Comparison of ENCODE assay signal across 8 cellular contexts in the genomic region with DNA sequence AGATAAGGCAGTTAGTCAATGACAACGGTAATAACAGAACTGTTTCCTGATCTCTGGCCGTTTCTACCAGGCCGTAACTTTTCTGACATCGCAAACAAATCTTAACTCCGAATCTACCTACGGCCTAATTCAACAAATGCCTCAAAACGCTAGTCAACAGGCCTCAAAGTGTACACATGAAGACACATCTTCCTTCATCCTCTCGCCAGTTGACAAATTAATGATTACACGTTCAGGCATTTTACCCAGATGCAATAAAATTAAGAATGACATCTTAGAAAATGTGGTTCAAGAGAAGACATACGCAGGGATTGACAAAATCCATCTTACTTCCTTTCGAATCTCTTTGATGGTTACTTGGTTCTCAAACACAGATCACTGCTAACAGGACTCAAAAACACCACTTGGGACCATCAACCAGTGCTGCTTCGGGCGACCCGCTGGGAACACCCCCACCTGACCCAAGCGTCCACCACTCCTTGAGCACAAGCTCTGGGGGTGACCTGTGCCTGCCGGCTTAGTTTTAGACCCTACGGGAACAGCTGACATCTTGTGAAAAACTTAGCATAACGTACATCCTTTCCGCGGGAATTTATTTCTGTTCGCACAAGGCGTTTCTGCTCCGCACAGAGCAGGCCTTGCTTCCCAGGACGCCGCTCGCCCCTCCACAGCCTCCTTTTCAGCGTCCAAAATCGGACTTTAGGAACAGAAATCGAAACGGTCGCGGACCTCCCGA. TPM values are rescaled to one million over a fixed set of nuclear protein-coding genes. Genes with fewer than 3 reads are reported as not detected.
DNase-seq lines count a peak whose midpoint lies in the region; ATAC-seq, FAIRE-seq and TF ChIP-seq lines count a peak whose summit lies in the region.

No MANE protein-coding gene starts in this region.

- H3K27ac ChIP-seq in mammary epithelial cell (ENCODE audit: insufficient read depth, low read depth, low read length) (peak overlapping the region; percentile 63), small intestine (ENCODE audit: low read depth in 1 of 2, low read length in 1 of 2) (peak overlapping the region; percentile 94 to 96)

- H3K9me3 ChIP-seq in mammary epithelial cell (replicated peaks; ENCODE audit: insufficient read depth, low read length) (no peaks in the 10 kb centered on the region), small intestine (ENCODE audit: control insufficient read depth, low read depth) (no peaks in the 10 kb centered on the region)

- peak overlapping the region; percentile 95 for H2AFZ ChIP-seq in mammary epithelial cell (ENCODE audit: low read depth, low read length)

- H3K4me3 ChIP-seq in mammary epithelial cell (replicated peaks in 1 of 3; ENCODE audit: insufficient read depth in 1 of 3, low read depth in 2 of 3, low read length in 3 of 3) = peak overlapping the region; percentile 74 to 81 (median 78)
- H3K4me3 ChIP-seq in small intestine (ENCODE audit: low read depth in 1 of 2, low read length in 2 of 2) = peak overlapping the region; percentile 84 to 97

- peak overlapping the region; percentile 89 for H3K27ac Mint-ChIP-seq in T-helper 1 cell treated with Interleukin-12 subunit alpha and Interleukin-12 subunit beta and Interleukin-4 antibody, amounts not matched to agents 30 μg/mL and 1 μg/mL, for 36 hours

- H3K27me3 Mint-ChIP-seq in T-helper 1 cell treated with Interleukin-12 subunit alpha and Interleukin-12 subunit beta and Interleukin-4 antibody, amounts not matched to agents 30 μg/mL and 1 μg/mL, for 36 hours (ENCODE audit: low read depth) = peaks cover 18% of the 10 kb centered on the region

- H3K79me2 ChIP-seq in mammary epithelial cell (ENCODE audit: insufficient read depth, low read length) = peaks cover 44% of the 10 kb centered on the region

- H3K4me1 ChIP-seq in mammary epithelial cell (ENCODE audit: insufficient read depth, low read length) (peaks cover 32% of the 10 kb centered on the region), small intestine (ENCODE audit: control insufficient read depth in 2 of 2, insufficient read depth in 1 of 2, low read depth in 1 of 2, low read length in 1 of 2) (no peaks in the 10 kb centered on the region)

- BruUV-seq in mammary epithelial cell (replicated peaks; lab: Mats Ljungman, UMichigan) = TSS peak; percentile 25

- peak overlapping the region; percentile 87 for H3K4me3 Mint-ChIP-seq in T-helper 1 cell treated with Interleukin-12 subunit alpha and Interleukin-12 subunit beta and Interleukin-4 antibody, amounts not matched to agents 30 μg/mL and 1 μg/mL, for 36 hours

- ATAC-seq in HG03159 (IDR thresholded peaks at IDR 0.05; ENCODE audit: unreplicated experiment) = peak; percentile 10

- H3K4me2 ChIP-seq in mammary epithelial cell (ENCODE audit: insufficient read depth, low read depth, low read length) = peak overlapping the region; percentile 83

- no peaks in the 10 kb centered on the region for H3K36me3 ChIP-seq in mammary epithelial cell (ENCODE audit: insufficient read depth, low read length)
- H3K36me3 ChIP-seq in small intestine (ENCODE audit: control insufficient read depth in 2 of 2, insufficient read depth in 2 of 2, low read length in 2 of 2) = no peaks in the 10 kb centered on the region

- H3K9me3 Mint-ChIP-seq in T-helper 1 cell treated with Interleukin-12 subunit alpha and Interleukin-12 subunit beta and Interleukin-4 antibody, amounts not matched to agents 30 μg/mL and 1 μg/mL, for 36 hours = no peaks in the 10 kb centered on the region

- 19% methylated on average over 27 of the region's 33 CpGs for WGBS in mammary epithelial cell (ENCODE audit: low coverage, missing lambda C conversion rate)
- WGBS in small intestine, 3 donors = 3 to 14% (median 8%) methylated on average over 29 to 33 of the region's 33 CpGs

- dilution Hi-C loops in mammary epithelial cell (cut with HindIII; ENCODE audit: low sequenced_read_pairs) = no loop called here

- CTCF ChIA-PET in mammary epithelial cell (lab: Charles Lee; ENCODE audit: low non-redundant PET) = no interaction called here

- H4K20me1 ChIP-seq in mammary epithelial cell (ENCODE audit: insufficient read depth, low read length) = no peaks in the 10 kb centered on the region

- DNase-seq in NCI-H510A treated with DMSO at 0.1 percent for 48 hours (lab: John Stamatoyannopoulos, UW) = peak; percentile 11
- DNase-seq in NCI-H510A (lab: John Stamatoyannopoulos, UW) = no peak
- DNase-seq in mammary epithelial cell = peak; percentile 42
- peak; percentile 49 for DNase-seq in iris pigment epithelial cell (ENCODE audit: low read depth)
- peak; percentile 29 for DNase-seq in small intestine
- no peak for DNase-seq in UCSD-AML1 (lab: John Stamatoyannopoulos, UW; ENCODE audit: unreplicated experiment)

- peak overlapping the region; percentile 68 for H3K9ac ChIP-seq in mammary epithelial cell (ENCODE audit: insufficient read depth, low read length)

- no peak for TF ChIP-seq CTCF in mammary epithelial cell (conservative IDR thresholded peaks at IDR 0.05 in 1 of 2, IDR thresholded peaks at IDR 0.05 in 1 of 2; ENCODE audit: extremely low read depth in 1 of 2, insufficient read depth in 1 of 2, low read depth in 1 of 2, low read length in 2 of 2)

- intact Hi-C loops in mammary epithelial cell (cut with micrococcal nuclease) = loop anchor here (5.0 kb wide), 1 partner anchor 112 kb away; no protein-coding TSS in a partner anchor

- no peaks in the 10 kb centered on the region for H3K27me3 ChIP-seq in mammary epithelial cell (ENCODE audit: insufficient read depth, low read length)
- H3K27me3 ChIP-seq in small intestine (ENCODE audit: control insufficient read depth in 2 of 2, insufficient read depth in 2 of 2, low read length in 2 of 2) = no peaks in the 10 kb centered on the region

- FAIRE-seq in small intestine (lab: Jason Lieb, UNC) = no peak

- in situ Hi-C loops in mammary epithelial cell (cut with MboI; ENCODE audit: low sequenced_read_pairs in 2 of 2) = no loop called here

- peaks cover 40% of the 10 kb centered on the region for H3K4me1 Mint-ChIP-seq in T-helper 1 cell treated with Interleukin-12 subunit alpha and Interleukin-12 subunit beta and Interleukin-4 antibody, amounts not matched to agents 30 μg/mL and 1 μg/mL, for 36 hours (ENCODE audit: low read depth)

- H3K36me3 Mint-ChIP-seq in T-helper 1 cell treated with Interleukin-12 subunit alpha and Interleukin-12 subunit beta and Interleukin-4 antibody, amounts not matched to agents 30 μg/mL and 1 μg/mL, for 36 hours (ENCODE audit: low read depth) = no peaks in the 10 kb centered on the region

RNA-seq across cellular contexts. Expression of gene SFMBT1, which starts 1.3 kb away (rescaled TPM):
- total RNA-seq in mammary epithelial cell = 10 to 100 TPM in 1 of 2 donors, 1 to 10 TPM in 1; 8.7 to 21.5 TPM
- polyA plus RNA-seq in mammary epithelial cell (5.7 TPM), small intestine (1 to 10 TPM; 2.5 to 5.6 (median 3.0) TPM)
- 40.5 TPM for polyA minus RNA-seq in mammary epithelial cell

Comparison
In these comparisons a context has a peak if more than half of its experiments do, and no peak if none do; other contexts are left out.
1. DNase-seq: peak in NCI-H510A treated with DMSO at 0.1 percent for 48 hours (single experiment), mammary epithelial cell (single experiment), iris pigment epithelial cell (single experiment) and small intestine (single experiment); none in NCI-H510A (single experiment) and UCSD-AML1 (single experiment).